ENCODE assay signal across 2 cellular contexts in the genomic region with DNA sequence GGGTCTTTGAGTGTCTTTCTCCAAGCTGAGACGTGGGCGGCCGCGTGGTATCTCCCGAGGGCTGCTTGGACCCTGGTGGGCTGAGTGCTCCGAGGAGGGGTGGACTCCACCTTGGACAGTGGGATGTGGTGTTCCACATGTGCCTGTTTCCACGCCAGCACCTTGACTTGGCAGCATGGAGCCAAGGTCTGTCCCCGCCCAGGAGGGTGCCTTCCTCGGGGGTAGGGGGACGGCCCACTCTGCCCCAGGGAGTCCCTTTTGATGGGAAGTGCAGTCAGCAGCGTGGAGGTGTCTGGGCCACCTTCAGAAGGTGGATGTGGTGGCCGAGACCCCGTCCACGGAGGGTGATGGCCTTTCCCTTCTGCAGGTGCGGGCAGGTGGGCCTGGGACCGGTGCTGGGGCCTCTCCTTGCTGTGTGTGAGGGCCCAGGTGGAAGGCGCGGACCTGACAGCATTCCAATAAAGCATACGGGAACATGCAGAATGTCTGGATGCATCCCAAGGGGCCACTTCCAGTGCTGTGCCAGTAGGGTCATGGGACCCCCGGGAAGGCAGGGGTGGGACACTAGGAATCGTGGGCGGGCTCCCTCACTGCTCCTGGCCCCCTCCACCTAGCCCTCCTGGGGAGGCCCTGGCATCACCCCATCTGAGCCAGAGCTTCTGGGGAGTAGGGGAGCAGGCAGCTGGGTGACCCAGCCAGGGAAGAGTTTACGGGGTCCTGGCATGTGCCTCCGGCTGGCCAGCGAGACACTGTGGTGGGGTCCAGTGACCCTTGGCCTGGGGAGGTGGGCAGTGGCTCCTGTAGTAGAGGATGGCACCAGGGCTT.
TF ChIP-seq lines count a peak whose summit lies in the region.

No MANE protein-coding gene starts in this region.

TF ChIP-seq in HCT116, 20 proteins besides CTCF, POLR2A, EP300 and RAD21:
- no peak for TF ChIP-seq EZH2phosphoT487 (IDR thresholded peaks at IDR 0.05; ENCODE audit: borderline replicate concordance)
- TF ChIP-seq SRF (IDR thresholded peaks at IDR 0.05; ENCODE audit: low read depth), result no peak
- no peak for TF ChIP-seq ELF1 (IDR thresholded peaks at IDR 0.05; ENCODE audit: borderline replicate concordance, low read depth)
- no peak for TF ChIP-seq CEBPB (IDR thresholded peaks at IDR 0.05; ENCODE audit: low read depth)
- no peak for TF ChIP-seq REST (IDR thresholded peaks at IDR 0.05; ENCODE audit: low read depth)
- no peak; the same call in 1 of the 2 replicates for TF ChIP-seq POLR2AphosphoS5 (IDR thresholded peaks at IDR 0.05; ENCODE audit: low read depth, low read length)
- TF ChIP-seq CBX3 (IDR thresholded peaks at IDR 0.05; ENCODE audit: low read depth), result no peak
- no peak for TF ChIP-seq SP1 (IDR thresholded peaks at IDR 0.05; ENCODE audit: low read depth)
- no peak for TF ChIP-seq TCF7L2 (IDR thresholded peaks at IDR 0.05; ENCODE audit: borderline replicate concordance, extremely low read depth, insufficient read depth, insufficient read length)
- TF ChIP-seq FOSL1 (IDR thresholded peaks at IDR 0.05; ENCODE audit: low read depth), result no peak
- no peak for TF ChIP-seq ZBTB33 (IDR thresholded peaks at IDR 0.05; ENCODE audit: extremely low read depth, insufficient replicate concordance, low read length)
- TF ChIP-seq EGR1 (IDR thresholded peaks at IDR 0.05; ENCODE audit: low read depth), result no peak
- TF ChIP-seq SIN3A (IDR thresholded peaks at IDR 0.05; ENCODE audit: low read depth), result no peak
- no peak for TF ChIP-seq EZH2 (IDR thresholded peaks at IDR 0.05)

TF ChIP-seq in GM12878, 131 proteins besides CTCF, POLR2A, EP300 and RAD21:
- TF ChIP-seq MEF2A (IDR thresholded peaks at IDR 0.05; ENCODE audit: insufficient read depth, low read depth, low read length) (no peak), RB1 (IDR thresholded peaks at IDR 0.05; ENCODE audit: borderline replicate concordance) (no peak), STAT1 (conservative IDR thresholded peaks at IDR 0.05) (no peak), HDAC2 (IDR thresholded peaks at IDR 0.05) (no peak), SIX5 (IDR thresholded peaks at IDR 0.05; ENCODE audit: low read depth, low read length, severe bottlenecking) (no peak), ZNF24 (IDR thresholded peaks at IDR 0.05) (no peak), HDGF (IDR thresholded peaks at IDR 0.05) (no peak), CBFB (IDR thresholded peaks at IDR 0.05; ENCODE audit: low read depth) (no peak), NR2F1 (conservative IDR thresholded peaks at IDR 0.05) (no peak), POLR2AphosphoS5 (IDR thresholded peaks at IDR 0.05; ENCODE audit: low read length) (no peak), TBL1XR1 (IDR thresholded peaks at IDR 0.05; ENCODE audit: low read depth, low read length) (no peak), JUNB (IDR thresholded peaks at IDR 0.05) (no peak), ZNF207 (IDR thresholded peaks at IDR 0.05; ENCODE audit: borderline replicate concordance) (no peak), CBX5 (IDR thresholded peaks at IDR 0.05; ENCODE audit: low read depth) (no peak), SMARCA5 (IDR thresholded peaks at IDR 0.05) (no peak), FOS (IDR thresholded peaks at IDR 0.05; ENCODE audit: borderline replicate concordance, extremely low read depth, insufficient read length) (no peak), RELA (IDR thresholded peaks at IDR 0.05; ENCODE audit: borderline replicate concordance, partially characterized antibody) (no peak), CHD2 (IDR thresholded peaks at IDR 0.05; ENCODE audit: borderline replicate concordance, low read depth, low read length) (no peak)
- TF ChIP-seq, protein P1, sequence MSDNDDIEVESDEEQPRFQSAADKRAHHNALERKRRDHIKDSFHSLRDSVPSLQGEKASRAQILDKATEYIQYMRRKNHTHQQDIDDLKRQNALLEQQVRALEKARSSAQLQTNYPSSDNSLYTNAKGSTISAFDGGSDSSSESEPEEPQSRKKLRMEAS (IDR thresholded peaks at IDR 0.05; ENCODE audit: low read depth, low read length), result no peak
- TF ChIP-seq, protein P2, sequence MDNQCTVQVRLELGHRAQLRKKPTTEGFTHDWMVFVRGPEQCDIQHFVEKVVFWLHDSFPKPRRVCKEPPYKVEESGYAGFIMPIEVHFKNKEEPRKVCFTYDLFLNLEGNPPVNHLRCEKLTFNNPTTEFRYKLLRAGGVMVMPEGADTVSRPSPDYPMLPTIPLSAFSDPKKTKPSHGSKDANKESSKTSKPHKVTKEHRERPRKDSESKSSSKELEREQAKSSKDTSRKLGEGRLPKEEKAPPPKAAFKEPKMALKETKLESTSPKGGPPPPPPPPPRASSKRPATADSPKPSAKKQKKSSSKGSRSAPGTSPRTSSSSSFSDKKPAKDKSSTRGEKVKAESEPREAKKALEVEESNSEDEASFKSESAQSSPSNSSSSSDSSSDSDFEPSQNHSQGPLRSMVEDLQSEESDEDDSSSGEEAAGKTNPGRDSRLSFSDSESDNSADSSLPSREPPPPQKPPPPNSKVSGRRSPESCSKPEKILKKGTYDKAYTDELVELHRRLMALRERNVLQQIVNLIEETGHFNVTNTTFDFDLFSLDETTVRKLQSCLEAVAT (IDR thresholded peaks at IDR 0.05), result no peak
